In genomic region chr20:49916146-49917002, GRCh38 we compare ENCODE assay signal across 8 cellular contexts. TPM values are rescaled to one million over a fixed set of nuclear protein-coding genes. Genes with fewer than 3 reads are reported as not detected.
DNase-seq lines count a peak whose midpoint lies in the region; ATAC-seq, FAIRE-seq and TF ChIP-seq lines count a peak whose summit lies in the region.

No MANE protein-coding gene starts in this region.

- H3K27me3 Mint-ChIP-seq in effector memory CD8-positive, alpha-beta T cell = no peaks in the 10 kb centered on the region

- CTCF ChIA-PET in AG04450 (lab: Charles Lee) = interaction anchor here (0.7 to 1.4 kb wide), 3 partner anchors 48 to 169 kb away, joined by 3 to 4 read pairs (median 4); no protein-coding TSS in a partner anchor

- POLR2A ChIA-PET in AG04450 (lab: Yijun Ruan, JAX) = interaction anchor here (0.6 to 1.9 kb wide), 5 partner anchors 16 to 115 kb away, joined by 3 to 15 read pairs (median 7); partner anchors contain the start of gene RNF114

- peak overlapping the region; percentile 100 for H3K27ac Mint-ChIP-seq in effector memory CD8-positive, alpha-beta T cell

- peaks cover 33% of the 10 kb centered on the region for H3K36me3 Mint-ChIP-seq in effector memory CD8-positive, alpha-beta T cell (ENCODE audit: insufficient read depth)

- H3K36me3 ChIP-seq in muscle layer of duodenum (ENCODE audit: control insufficient read depth in 1 of 2, insufficient read depth in 2 of 2, low read length in 2 of 2) = peaks cover 0 to 6% of the 10 kb centered on the region in 2 donors

- peak overlapping the region; percentile 100 for H3K27ac ChIP-seq in AG04450 (ENCODE audit: low read depth, low read length)
- H3K27ac ChIP-seq in muscle layer of duodenum (ENCODE audit: low read length) = peak overlapping the region; percentile 96

- H3K4me3 ChIP-seq in AG04450 (ENCODE audit: low read depth, low read length) (peak overlapping the region; percentile 98), muscle layer of duodenum (ENCODE audit: low read depth in 1 of 2, low read length in 2 of 2) (peak overlapping the region; percentile 94 to 98)

- H3K9me3 ChIP-seq in AG04450 (ENCODE audit: control insufficient read depth, insufficient read depth, low read length) (no peaks in the 10 kb centered on the region; the same call in 1 of the 2 replicates), muscle layer of duodenum (ENCODE audit: control insufficient read depth in 1 of 2, low read length in 2 of 2) (no peaks in the 10 kb centered on the region)

- H3K4me3 Mint-ChIP-seq in effector memory CD8-positive, alpha-beta T cell = peak overlapping the region; percentile 91 to 97

- H3K27me3 ChIP-seq in AG04450 (ENCODE audit: control insufficient read depth, insufficient read depth, low read length) = no peaks in the 10 kb centered on the region
- H3K27me3 ChIP-seq in muscle layer of duodenum (ENCODE audit: low read depth, low read length) = no peaks in the 10 kb centered on the region

- no peak for TF ChIP-seq POLR2A in H54 (IDR thresholded peaks at IDR 0.05; ENCODE audit: low read depth, low read length)

- TF ChIP-seq CTCF in AG04450 (IDR thresholded peaks at IDR 0.05; ENCODE audit: low read depth, low read length) = no peak

- DNase-seq in AG04450 (ENCODE audit: low read depth, low spot score) (no peak), H54 (ENCODE audit: insufficient read length, low spot score) (peak; percentile 60), RKO (ENCODE audit: low spot score) (peak; percentile 65), iPS-NIHi11 (ENCODE audit: low spot score) (no peak)
- DNase-seq in effector memory CD8-positive, alpha-beta T cell = peak in 1 of 3 experiments; percentile 37

- no peak for FAIRE-seq in H54 (lab: Jason Lieb, UNC)

- H3K4me1 Mint-ChIP-seq in effector memory CD8-positive, alpha-beta T cell (ENCODE audit: low read depth in 2 of 2) = peaks cover 29 to 39% of the 10 kb centered on the region in 2 donors

- peak; percentile 5 for ATAC-seq in effector memory CD8-positive, alpha-beta T cell (replicated peaks)
- ATAC-seq in HG02623 (IDR thresholded peaks at IDR 0.05; ENCODE audit: unreplicated experiment) (no peak), HG03354 (IDR thresholded peaks at IDR 0.05; ENCODE audit: poor library complexity, severe bottlenecking, unreplicated experiment) (no peak)

- H3K4me1 ChIP-seq in muscle layer of duodenum (ENCODE audit: control insufficient read depth in 1 of 2, insufficient read depth in 2 of 2, low read length in 2 of 2) = peaks cover 10 to 33% of the 10 kb centered on the region in 2 donors

- no peaks in the 10 kb centered on the region for H3K9me3 Mint-ChIP-seq in effector memory CD8-positive, alpha-beta T cell

RNA-seq across cellular contexts. Expression of gene SPATA2, which starts 1.0 kb away (rescaled TPM):
- 4.3 and 4.7 TPM in 2 replicates for polyA plus RNA-seq in AG04450 (2011; rRNA removed)
- polyA minus RNA-seq in AG04450 (2011; rRNA and poly(A)+ RNA removed) = 4.5 and 5.2 TPM in 2 replicates

RNA-seq across cellular contexts. Expression of gene RNF114, which starts 19.8 kb away (rescaled TPM):
- polyA plus RNA-seq in AG04450 (2011; rRNA removed) = 69.6 and 87.4 TPM in 2 replicates
- polyA minus RNA-seq in AG04450 (2011; rRNA and poly(A)+ RNA removed) = 61.3 and 72.9 TPM in 2 replicates

Comparison
In these comparisons a context has a peak if more than half of its experiments do, and no peak if none do; other contexts are left out.
1. DNase-seq: peak in H54 (single experiment) and RKO (single experiment); none in AG04450 (single experiment) and iPS-NIHi11 (single experiment).